Comparison of ENCODE assay signal across 8 cellular contexts in the genomic region with DNA sequence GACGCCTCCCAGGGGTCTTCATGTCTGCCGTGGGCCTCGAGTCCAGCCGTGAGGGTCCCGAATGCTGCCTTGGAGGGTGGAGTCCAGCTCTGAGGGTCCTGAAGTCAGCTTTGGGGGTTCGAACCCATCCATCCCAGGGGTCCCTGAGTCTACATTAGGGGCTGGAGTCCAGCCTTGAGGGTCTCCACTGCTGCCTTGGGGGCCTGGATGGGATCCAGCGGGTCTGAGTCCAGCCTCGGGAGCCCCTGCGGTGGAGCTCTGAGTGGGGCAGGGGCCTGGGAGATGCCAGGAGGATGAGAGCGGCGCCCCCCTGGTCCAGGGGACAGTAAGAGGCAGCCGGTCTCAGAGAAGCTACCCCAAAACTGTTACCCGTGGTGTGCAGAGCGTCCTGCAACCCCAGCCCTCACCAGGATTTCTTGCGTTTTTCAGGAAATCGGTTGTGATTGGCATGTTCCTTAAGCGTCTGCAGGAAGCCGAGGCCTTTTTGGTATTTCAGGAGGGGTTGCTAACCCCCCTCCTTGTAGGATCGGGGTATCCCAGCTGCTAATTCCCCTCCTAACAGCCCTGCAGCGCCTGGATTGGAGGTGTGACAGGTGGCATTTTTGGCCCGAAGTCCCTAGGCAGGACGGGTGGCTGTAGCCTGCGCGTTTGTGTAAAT. TPM values are rescaled to one million over a fixed set of nuclear protein-coding genes. Genes with fewer than 3 reads are reported as not detected.
DNase-seq lines count a peak whose midpoint lies in the region; ATAC-seq, FAIRE-seq and TF ChIP-seq lines count a peak whose summit lies in the region.

No MANE protein-coding gene starts in this region.

- no peak for TF ChIP-seq CTCF in keratinocyte (optimal IDR thresholded peaks at IDR 0.05 in 1 of 3, IDR thresholded peaks at IDR 0.05 in 1 of 3, conservative IDR thresholded peaks at IDR 0.05 in 1 of 3; ENCODE audit: extremely low read depth in 1 of 3, insufficient read depth in 2 of 3, low read length in 3 of 3)
- TF ChIP-seq CTCF in stomach (IDR thresholded peaks at IDR 0.05), result no peak
- TF ChIP-seq CTCF in omental fat pad (IDR thresholded peaks at IDR 0.05), result no peak

- dilution Hi-C loops in keratinocyte (cut with MboI; ENCODE audit: extremely low pct_ligation_motif_present, low sequenced_read_pairs), result no loop called here

- H3K36me3 ChIP-seq in HUES48 (ENCODE audit: control insufficient read depth, insufficient read depth, low read length) (peaks cover 14% of the 10 kb centered on the region), adipocyte (ENCODE audit: control insufficient read depth, insufficient read depth, low read length, severe bottlenecking) (peaks cover 3% of the 10 kb centered on the region), keratinocyte (ENCODE audit: control insufficient read depth in 2 of 2, extremely low read depth in 1 of 2, insufficient read depth in 2 of 2, low read length in 2 of 2) (peaks cover 0 to 3% of the 10 kb centered on the region in 2 experiments), stomach (peaks cover under 1 to 13% (median 12%) of the 10 kb centered on the region in 4 donors)

- H3K9me1 ChIP-seq in keratinocyte (ENCODE audit: control insufficient read depth, extremely low read depth, insufficient read depth, low read length), result no peaks in the 10 kb centered on the region

- H3K4me2 ChIP-seq in keratinocyte (ENCODE audit: control insufficient read depth, extremely low read depth, insufficient read depth, low read depth, low read length), result peak overlapping the region; percentile 93

- intact Hi-C loops in stomach (cut with DNase I; ENCODE audit: low total_unique reads), result no loop called here

- H3K27ac ChIP-seq in HUES48 (ENCODE audit: low read depth, low read length), result no peak overlapping the region
- H3K27ac ChIP-seq in keratinocyte (ENCODE audit: control insufficient read depth, insufficient read depth, low read length), result peak overlapping the region; percentile 81
- H3K27ac ChIP-seq in stomach, result peak overlapping the region; percentile 89 to 100 (median 95)

- 1 to 6% (median 3%) methylated on average over 20 to 24 of the region's 24 CpGs for WGBS in stomach, 5 donors

- H3K4me3 ChIP-seq in HUES48 (ENCODE audit: low read depth, low read length) (peak overlapping the region; percentile 90), adipocyte (ENCODE audit: low read length) (peak overlapping the region; percentile 93), keratinocyte (ENCODE audit: control insufficient read depth in 2 of 3, extremely low read depth in 1 of 3, insufficient read depth in 2 of 3, low read depth in 1 of 3, low read length in 3 of 3) (peak overlapping the region; percentile 79 to 98 (median 88)), stomach (peak overlapping the region; percentile 80 to 97 (median 90))

- FAIRE-seq in keratinocyte (lab: Jason Lieb, UNC), result no peak

- H3K27me3 ChIP-seq in HUES48 (ENCODE audit: control insufficient read depth, insufficient read depth, low read length) (no peaks in the 10 kb centered on the region), adipocyte (replicated peaks; ENCODE audit: control insufficient read depth, insufficient read depth, low read length) (peaks cover 2% of the 10 kb centered on the region), keratinocyte (ENCODE audit: control insufficient read depth, extremely low read depth, insufficient read depth, low read length) (no peaks in the 10 kb centered on the region), stomach (peaks cover 0 to 14% (median 0%) of the 10 kb centered on the region in 3 donors)

- TF ChIP-seq POLR2A in stomach (IDR thresholded peaks at IDR 0.05), result no peak

- ATAC-seq in HG02798 (IDR thresholded peaks at IDR 0.05; ENCODE audit: poor library complexity, unreplicated experiment), result no peak
- ATAC-seq in omental fat pad (ENCODE audit: low FRiP score), result no peak

- H3K9ac ChIP-seq in HUES48 (ENCODE audit: low read depth, low read length) (peak overlapping the region; percentile 78; the same call in 1 of the 2 replicates), adipocyte (ENCODE audit: low read length) (peak overlapping the region; percentile 95), keratinocyte (ENCODE audit: control insufficient read depth, extremely low read depth, insufficient read depth, low read length) (peak overlapping the region; percentile 94)

- H4K20me1 ChIP-seq in keratinocyte (ENCODE audit: control insufficient read depth, extremely low read depth, insufficient read depth, low read length), result no peaks in the 10 kb centered on the region

- TF ChIP-seq EP300 in stomach (IDR thresholded peaks at IDR 0.05), result no peak

- H3K79me2 ChIP-seq in keratinocyte (ENCODE audit: control insufficient read depth, insufficient read depth, low read length), result peaks cover 29% of the 10 kb centered on the region

- no peak overlapping the region for H2AFZ ChIP-seq in keratinocyte (ENCODE audit: control insufficient read depth, low read length)

- H3K9me3 ChIP-seq in HUES48 (ENCODE audit: control insufficient read depth, insufficient read depth, low read length), result no peaks in the 10 kb centered on the region
- H3K9me3 ChIP-seq in adipocyte (ENCODE audit: control insufficient read depth, low read length), result no peaks in the 10 kb centered on the region
- peaks cover 2% of the 10 kb centered on the region for H3K9me3 ChIP-seq in keratinocyte (ENCODE audit: control insufficient read depth, low read depth, low read length)
- H3K9me3 ChIP-seq in stomach, result no peaks in the 10 kb centered on the region

- DNase-seq in adipocyte (ENCODE audit: low read depth) (peak; percentile 43), keratinocyte (ENCODE audit: low read depth, low spot score) (no peak), stomach (no peak), NCI-H2171 treated with DMSO at 0.1 percent for 48 hours (lab: John Stamatoyannopoulos, UW) (no peak), iPS-NIHi7 (ENCODE audit: extremely low spot score) (no peak), omental fat pad (ENCODE audit: low spot score) (no peak)

- no peaks in the 10 kb centered on the region for H3K4me1 ChIP-seq in HUES48 (ENCODE audit: control insufficient read depth, insufficient read depth, low read length)
- H3K4me1 ChIP-seq in adipocyte (ENCODE audit: control insufficient read depth, insufficient read depth, low read length), result peaks cover 6% of the 10 kb centered on the region
- H3K4me1 ChIP-seq in keratinocyte (ENCODE audit: control insufficient read depth, extremely low read depth, insufficient read depth, low read length), result peaks cover 8% of the 10 kb centered on the region
- peaks cover 16 to 54% (median 37%) of the 10 kb centered on the region in 4 donors for H3K4me1 ChIP-seq in stomach

RNA-seq across cellular contexts. Expression of gene GTPBP6, which starts 1.7 kb away (rescaled TPM):
- polyA plus RNA-seq in keratinocyte (16.7 to 22.7 TPM (median 20.2 TPM) in 3 replicates), stomach (10 to 100 TPM; 47.7 to 53.4 (median 48.6) TPM)
- polyA plus RNA-seq in keratinocyte (2011; ENCODE audit: low read depth), result 12.3 TPM
- polyA plus RNA-seq in keratinocyte (2011; cell fraction: cytosol; rRNA removed), result 8.5 and 22.3 TPM in 2 replicates
- polyA plus RNA-seq in keratinocyte (2011; cell fraction: nucleus; rRNA removed), result 19.9 and 24.8 TPM in 2 replicates
- polyA plus RNA-seq in keratinocyte (2012; ENCODE audit: low replicate concordance), result 23.3 and 34.1 TPM in 2 replicates
- 10.0 to 15.1 TPM (median 10.9 TPM) in 3 replicates for polyA minus RNA-seq in keratinocyte
- 36.6 TPM for polyA minus RNA-seq in keratinocyte (2011; cell fraction: cytosol; rRNA and poly(A)+ RNA removed)
- 11.4 and 12.3 TPM in 2 replicates for polyA minus RNA-seq in keratinocyte (2011; cell fraction: nucleus; rRNA and poly(A)+ RNA removed)
- total RNA-seq in stomach (10 to 100 TPM; 19.8 to 73.9 (median 36.8) TPM), omental fat pad (10 to 100 TPM; 25.7 to 35.3 (median 34.0) TPM)

RNA-seq across cellular contexts. Expression of gene PLCXD1, which starts 39.1 kb away (rescaled TPM):
- polyA plus RNA-seq in keratinocyte (6.3 to 7.1 TPM (median 6.5 TPM) in 3 replicates), stomach (10 to 100 TPM; 13.3 to 45.1 (median 16.4) TPM)
- 29.2 TPM for polyA plus RNA-seq in keratinocyte (2011; ENCODE audit: low read depth)
- 2.7 and 3.9 TPM in 2 replicates for polyA plus RNA-seq in keratinocyte (2011; cell fraction: cytosol; rRNA removed)
- polyA plus RNA-seq in keratinocyte (2011; cell fraction: nucleus; rRNA removed), result 9.7 and 13.2 TPM in 2 replicates
- polyA plus RNA-seq in keratinocyte (2012; ENCODE audit: low replicate concordance), result 7.6 and 37.3 TPM in 2 replicates
- 10.5 to 31.5 TPM (median 12.1 TPM) in 3 replicates for polyA minus RNA-seq in keratinocyte
- polyA minus RNA-seq in keratinocyte (2011; cell fraction: cytosol; rRNA and poly(A)+ RNA removed), result 9.6 TPM
- polyA minus RNA-seq in keratinocyte (2011; cell fraction: nucleus; rRNA and poly(A)+ RNA removed), result 8.2 and 13.7 TPM in 2 replicates
- total RNA-seq in stomach (100 to 1,000 TPM in 1 of 5 donors, 10 to 100 TPM in 3, 1 to 10 TPM in 1; 8.4 to 114 (median 30.3) TPM), omental fat pad (10 to 100 TPM; 12.8 to 32.3 (median 21.9) TPM)
